Comparison of ENCODE assay signal across 22 cellular contexts in the genomic region with DNA sequence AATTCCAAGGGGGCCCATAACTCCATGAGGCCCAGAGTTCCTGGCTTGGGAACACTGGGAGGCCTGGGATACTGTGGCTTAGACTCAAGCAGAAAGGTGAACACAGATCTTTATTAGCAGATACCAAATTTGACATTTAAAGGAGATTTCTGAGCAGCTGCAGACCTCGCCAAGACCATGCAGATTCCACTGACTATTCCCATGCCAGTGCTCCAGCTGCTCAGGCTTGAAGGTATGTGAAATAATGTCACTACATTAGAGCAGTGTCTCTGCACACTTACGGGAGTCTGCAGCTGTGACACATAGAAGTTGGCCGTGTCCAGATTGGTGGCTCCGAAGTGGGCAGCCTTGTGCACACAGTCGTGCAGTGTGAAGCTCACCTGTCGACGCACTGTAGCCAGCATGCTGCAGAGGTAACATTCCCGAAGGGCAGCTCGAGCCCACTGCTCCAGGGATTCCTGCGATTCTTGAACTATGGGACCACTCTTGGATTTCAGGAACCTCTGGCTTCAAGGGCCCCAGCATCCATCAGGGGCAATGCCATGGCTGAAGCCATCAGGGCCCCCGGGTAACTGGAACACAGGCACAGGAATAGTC.
"Had no signal": no experiment of that assay in that cellular context is flagged by ENCODE, and none has a peak within 500 bp of the region (broad histone marks: within the 10 kb centered on the region; RNA-seq: fewer than 3 reads in every experiment).

No MANE protein-coding gene starts in this region.

- DNase-seq: activated CD4-positive, alpha-beta memory T cell treated with anti-CD3 and anti-CD28 coated beads for 36 hours; activated CD4-positive, alpha-beta T cell treated with anti-CD3 and anti-CD28 coated beads, Interleukin-2, amount 10 ng/mL, durations not matched to agents 7 days and 5 days; activated CD4-positive, CD25-positive, alpha-beta regulatory T cell; activated CD8-positive, alpha-beta memory T cell treated with anti-CD3 and anti-CD28 coated beads for 24 hours; activated gamma-delta T cell treated with Interleukin-2 at 50 U/mL for 16 hours; activated naive CD4-positive, alpha-beta T cell treated with anti-CD3 and anti-CD28 coated beads, Interleukin-2, amount 10 ng/mL, durations not matched to agents 7 days and 5 days; activated naive CD8-positive, alpha-beta T cell treated with anti-CD3 and anti-CD28 coated beads for 36 hours; activated T-cell treated with anti-CD3 and anti-CD28 coated beads, Interleukin-2, amount 50 U/mL, for 72 hours; adrenal gland; anterior cingulate cortex; caudate nucleus; MM.1S; NCI-H1105 treated with DMSO at 0.1 percent for 48 hours; NCI-H1436 treated with DMSO at 0.1 percent for 48 hours; NCI-H187; NCI-H2081; NCI-H446; NCI-H524; SHP77 treated with DMSO at 0.1 percent for 48 hours; T-helper 1 cell had no signal

- H3K9me3 ChIP-seq: adrenal gland had no signal

- H3K4me3 Mint-ChIP-seq: activated CD4-positive, alpha-beta memory T cell treated with anti-CD3 and anti-CD28 coated beads for 36 hours; activated CD4-positive, alpha-beta T cell treated with anti-CD3 and anti-CD28 coated beads, Interleukin-2, amount 10 ng/mL, durations not matched to agents 7 days and 5 days; activated naive CD4-positive, alpha-beta T cell treated with anti-CD3 and anti-CD28 coated beads, Interleukin-2, amount 10 ng/mL, durations not matched to agents 7 days and 5 days; activated naive CD8-positive, alpha-beta T cell treated with anti-CD3 and anti-CD28 coated beads for 36 hours; activated T-cell treated with anti-CD3 and anti-CD28 coated beads, Interleukin-2, amount 50 U/mL, for 72 hours had no signal

- H3K36me3 ChIP-seq: adrenal gland had no signal

- H3K4me3 ChIP-seq: adrenal gland had no signal

- H3K27me3 ChIP-seq: adrenal gland had no signal

- H3K9me3 Mint-ChIP-seq: activated CD4-positive, alpha-beta memory T cell treated with anti-CD3 and anti-CD28 coated beads for 36 hours; activated CD4-positive, alpha-beta T cell treated with anti-CD3 and anti-CD28 coated beads, Interleukin-2, amount 10 ng/mL, durations not matched to agents 7 days and 5 days; activated naive CD4-positive, alpha-beta T cell treated with anti-CD3 and anti-CD28 coated beads, Interleukin-2, amount 10 ng/mL, durations not matched to agents 7 days and 5 days; activated naive CD8-positive, alpha-beta T cell treated with anti-CD3 and anti-CD28 coated beads for 36 hours; activated T-cell treated with anti-CD3 and anti-CD28 coated beads, Interleukin-2, amount 50 U/mL, for 72 hours; activated T-helper 2 cell treated with anti-CD3 and anti-CD28 coated beads, Interferon-gamma antibody, Interleukin-2, Interleukin-4, amounts not matched to agents 10 μg/mL and 5 μg/mL and 100 μg/mL, durations not matched to agents 14 hours and 24 hours and 36 hours had no signal

- ATAC-seq: activated T-cell treated with anti-CD3 and anti-CD28 coated beads, Interleukin-2, amount 50 U/mL, for 72 hours had no signal

- H3K27me3 Mint-ChIP-seq: activated CD4-positive, alpha-beta memory T cell treated with anti-CD3 and anti-CD28 coated beads for 36 hours; activated CD4-positive, alpha-beta T cell treated with anti-CD3 and anti-CD28 coated beads, Interleukin-2, amount 10 ng/mL, durations not matched to agents 7 days and 5 days; activated naive CD4-positive, alpha-beta T cell treated with anti-CD3 and anti-CD28 coated beads, Interleukin-2, amount 10 ng/mL, durations not matched to agents 7 days and 5 days; activated naive CD8-positive, alpha-beta T cell treated with anti-CD3 and anti-CD28 coated beads for 36 hours had no signal

- H3K27ac ChIP-seq: adrenal gland, VCaP had no signal

- H3K27ac Mint-ChIP-seq: activated CD4-positive, alpha-beta memory T cell treated with anti-CD3 and anti-CD28 coated beads for 36 hours; activated CD4-positive, alpha-beta T cell treated with anti-CD3 and anti-CD28 coated beads, Interleukin-2, amount 10 ng/mL, durations not matched to agents 7 days and 5 days; activated naive CD4-positive, alpha-beta T cell treated with anti-CD3 and anti-CD28 coated beads, Interleukin-2, amount 10 ng/mL, durations not matched to agents 7 days and 5 days; activated naive CD8-positive, alpha-beta T cell treated with anti-CD3 and anti-CD28 coated beads for 36 hours; activated T-cell treated with anti-CD3 and anti-CD28 coated beads, Interleukin-2, amount 50 U/mL, for 72 hours; activated T-helper 2 cell treated with anti-CD3 and anti-CD28 coated beads, Interferon-gamma antibody, Interleukin-2, Interleukin-4, amounts not matched to agents 10 μg/mL and 5 μg/mL and 100 μg/mL, durations not matched to agents 14 hours and 24 hours and 36 hours had no signal
